1 cellular context compared by ENCODE assay signal in the genomic region with DNA sequence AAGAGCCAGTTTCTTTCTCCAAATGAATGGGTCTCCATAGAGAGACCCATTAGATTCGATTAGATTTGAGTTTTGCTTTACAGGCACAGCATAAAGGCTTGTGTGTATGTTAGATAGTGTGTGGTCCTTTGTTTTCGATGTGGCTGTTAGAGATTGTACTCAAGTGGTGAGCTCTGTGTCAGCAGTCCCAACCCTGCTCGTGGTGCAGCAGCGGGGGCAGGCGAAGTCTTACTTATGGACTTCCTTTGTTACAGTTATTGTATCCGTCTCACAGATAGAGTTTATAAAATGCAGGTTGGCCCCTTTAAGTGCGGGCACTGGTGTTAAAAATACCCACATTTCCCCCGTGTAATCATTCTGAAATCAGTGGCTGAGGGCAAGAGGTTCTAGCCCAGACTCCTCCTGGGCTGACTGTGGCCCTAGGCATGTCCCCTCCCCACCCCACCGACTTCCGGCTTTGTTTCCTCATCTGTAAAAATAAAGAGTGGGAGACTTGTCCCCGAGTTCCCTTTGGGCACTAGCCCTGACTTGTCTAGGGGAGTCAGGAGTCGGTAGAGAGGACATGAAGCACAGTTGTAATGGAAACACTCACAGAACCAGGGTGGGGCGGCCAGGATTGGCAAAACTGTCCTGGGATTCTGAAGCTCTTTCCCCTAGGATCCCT.
TF ChIP-seq lines count a peak whose summit lies in the region.

No MANE protein-coding gene starts in this region.

TF ChIP-seq in K562, 482 proteins besides CTCF, POLR2A, EP300 and RAD21 (continued from another document and continues in another):
- TF ChIP-seq, protein P1, sequence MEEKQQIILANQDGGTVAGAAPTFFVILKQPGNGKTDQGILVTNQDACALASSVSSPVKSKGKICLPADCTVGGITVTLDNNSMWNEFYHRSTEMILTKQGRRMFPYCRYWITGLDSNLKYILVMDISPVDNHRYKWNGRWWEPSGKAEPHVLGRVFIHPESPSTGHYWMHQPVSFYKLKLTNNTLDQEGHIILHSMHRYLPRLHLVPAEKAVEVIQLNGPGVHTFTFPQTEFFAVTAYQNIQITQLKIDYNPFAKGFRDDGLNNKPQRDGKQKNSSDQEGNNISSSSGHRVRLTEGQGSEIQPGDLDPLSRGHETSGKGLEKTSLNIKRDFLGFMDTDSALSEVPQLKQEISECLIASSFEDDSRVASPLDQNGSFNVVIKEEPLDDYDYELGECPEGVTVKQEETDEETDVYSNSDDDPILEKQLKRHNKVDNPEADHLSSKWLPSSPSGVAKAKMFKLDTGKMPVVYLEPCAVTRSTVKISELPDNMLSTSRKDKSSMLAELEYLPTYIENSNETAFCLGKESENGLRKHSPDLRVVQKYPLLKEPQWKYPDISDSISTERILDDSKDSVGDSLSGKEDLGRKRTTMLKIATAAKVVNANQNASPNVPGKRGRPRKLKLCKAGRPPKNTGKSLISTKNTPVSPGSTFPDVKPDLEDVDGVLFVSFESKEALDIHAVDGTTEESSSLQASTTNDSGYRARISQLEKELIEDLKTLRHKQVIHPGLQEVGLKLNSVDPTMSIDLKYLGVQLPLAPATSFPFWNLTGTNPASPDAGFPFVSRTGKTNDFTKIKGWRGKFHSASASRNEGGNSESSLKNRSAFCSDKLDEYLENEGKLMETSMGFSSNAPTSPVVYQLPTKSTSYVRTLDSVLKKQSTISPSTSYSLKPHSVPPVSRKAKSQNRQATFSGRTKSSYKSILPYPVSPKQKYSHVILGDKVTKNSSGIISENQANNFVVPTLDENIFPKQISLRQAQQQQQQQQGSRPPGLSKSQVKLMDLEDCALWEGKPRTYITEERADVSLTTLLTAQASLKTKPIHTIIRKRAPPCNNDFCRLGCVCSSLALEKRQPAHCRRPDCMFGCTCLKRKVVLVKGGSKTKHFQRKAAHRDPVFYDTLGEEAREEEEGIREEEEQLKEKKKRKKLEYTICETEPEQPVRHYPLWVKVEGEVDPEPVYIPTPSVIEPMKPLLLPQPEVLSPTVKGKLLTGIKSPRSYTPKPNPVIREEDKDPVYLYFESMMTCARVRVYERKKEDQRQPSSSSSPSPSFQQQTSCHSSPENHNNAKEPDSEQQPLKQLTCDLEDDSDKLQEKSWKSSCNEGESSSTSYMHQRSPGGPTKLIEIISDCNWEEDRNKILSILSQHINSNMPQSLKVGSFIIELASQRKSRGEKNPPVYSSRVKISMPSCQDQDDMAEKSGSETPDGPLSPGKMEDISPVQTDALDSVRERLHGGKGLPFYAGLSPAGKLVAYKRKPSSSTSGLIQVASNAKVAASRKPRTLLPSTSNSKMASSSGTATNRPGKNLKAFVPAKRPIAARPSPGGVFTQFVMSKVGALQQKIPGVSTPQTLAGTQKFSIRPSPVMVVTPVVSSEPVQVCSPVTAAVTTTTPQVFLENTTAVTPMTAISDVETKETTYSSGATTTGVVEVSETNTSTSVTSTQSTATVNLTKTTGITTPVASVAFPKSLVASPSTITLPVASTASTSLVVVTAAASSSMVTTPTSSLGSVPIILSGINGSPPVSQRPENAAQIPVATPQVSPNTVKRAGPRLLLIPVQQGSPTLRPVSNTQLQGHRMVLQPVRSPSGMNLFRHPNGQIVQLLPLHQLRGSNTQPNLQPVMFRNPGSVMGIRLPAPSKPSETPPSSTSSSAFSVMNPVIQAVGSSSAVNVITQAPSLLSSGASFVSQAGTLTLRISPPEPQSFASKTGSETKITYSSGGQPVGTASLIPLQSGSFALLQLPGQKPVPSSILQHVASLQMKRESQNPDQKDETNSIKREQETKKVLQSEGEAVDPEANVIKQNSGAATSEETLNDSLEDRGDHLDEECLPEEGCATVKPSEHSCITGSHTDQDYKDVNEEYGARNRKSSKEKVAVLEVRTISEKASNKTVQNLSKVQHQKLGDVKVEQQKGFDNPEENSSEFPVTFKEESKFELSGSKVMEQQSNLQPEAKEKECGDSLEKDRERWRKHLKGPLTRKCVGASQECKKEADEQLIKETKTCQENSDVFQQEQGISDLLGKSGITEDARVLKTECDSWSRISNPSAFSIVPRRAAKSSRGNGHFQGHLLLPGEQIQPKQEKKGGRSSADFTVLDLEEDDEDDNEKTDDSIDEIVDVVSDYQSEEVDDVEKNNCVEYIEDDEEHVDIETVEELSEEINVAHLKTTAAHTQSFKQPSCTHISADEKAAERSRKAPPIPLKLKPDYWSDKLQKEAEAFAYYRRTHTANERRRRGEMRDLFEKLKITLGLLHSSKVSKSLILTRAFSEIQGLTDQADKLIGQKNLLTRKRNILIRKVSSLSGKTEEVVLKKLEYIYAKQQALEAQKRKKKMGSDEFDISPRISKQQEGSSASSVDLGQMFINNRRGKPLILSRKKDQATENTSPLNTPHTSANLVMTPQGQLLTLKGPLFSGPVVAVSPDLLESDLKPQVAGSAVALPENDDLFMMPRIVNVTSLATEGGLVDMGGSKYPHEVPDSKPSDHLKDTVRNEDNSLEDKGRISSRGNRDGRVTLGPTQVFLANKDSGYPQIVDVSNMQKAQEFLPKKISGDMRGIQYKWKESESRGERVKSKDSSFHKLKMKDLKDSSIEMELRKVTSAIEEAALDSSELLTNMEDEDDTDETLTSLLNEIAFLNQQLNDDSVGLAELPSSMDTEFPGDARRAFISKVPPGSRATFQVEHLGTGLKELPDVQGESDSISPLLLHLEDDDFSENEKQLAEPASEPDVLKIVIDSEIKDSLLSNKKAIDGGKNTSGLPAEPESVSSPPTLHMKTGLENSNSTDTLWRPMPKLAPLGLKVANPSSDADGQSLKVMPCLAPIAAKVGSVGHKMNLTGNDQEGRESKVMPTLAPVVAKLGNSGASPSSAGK (IDR thresholded peaks at IDR 0.05) = peak; percentile 66
- TF ChIP-seq, protein P2, sequence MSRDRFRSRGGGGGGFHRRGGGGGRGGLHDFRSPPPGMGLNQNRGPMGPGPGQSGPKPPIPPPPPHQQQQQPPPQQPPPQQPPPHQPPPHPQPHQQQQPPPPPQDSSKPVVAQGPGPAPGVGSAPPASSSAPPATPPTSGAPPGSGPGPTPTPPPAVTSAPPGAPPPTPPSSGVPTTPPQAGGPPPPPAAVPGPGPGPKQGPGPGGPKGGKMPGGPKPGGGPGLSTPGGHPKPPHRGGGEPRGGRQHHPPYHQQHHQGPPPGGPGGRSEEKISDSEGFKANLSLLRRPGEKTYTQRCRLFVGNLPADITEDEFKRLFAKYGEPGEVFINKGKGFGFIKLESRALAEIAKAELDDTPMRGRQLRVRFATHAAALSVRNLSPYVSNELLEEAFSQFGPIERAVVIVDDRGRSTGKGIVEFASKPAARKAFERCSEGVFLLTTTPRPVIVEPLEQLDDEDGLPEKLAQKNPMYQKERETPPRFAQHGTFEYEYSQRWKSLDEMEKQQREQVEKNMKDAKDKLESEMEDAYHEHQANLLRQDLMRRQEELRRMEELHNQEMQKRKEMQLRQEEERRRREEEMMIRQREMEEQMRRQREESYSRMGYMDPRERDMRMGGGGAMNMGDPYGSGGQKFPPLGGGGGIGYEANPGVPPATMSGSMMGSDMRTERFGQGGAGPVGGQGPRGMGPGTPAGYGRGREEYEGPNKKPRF (IDR thresholded peaks at IDR 0.05; ENCODE audit: low read depth, low read length) = no peak
- TF ChIP-seq LCOR (CRISPR knock-in tag; IDR thresholded peaks at IDR 0.05) (no peak), CBX8 (IDR thresholded peaks at IDR 0.05; ENCODE audit: borderline replicate concordance, extremely low read depth, low read depth, low read length, poor library complexity, severe bottlenecking) (no peak), GABPB2 (CRISPR knock-in tag; conservative IDR thresholded peaks at IDR 0.05) (no peak), ZNF174 (CRISPR knock-in tag; IDR thresholded peaks at IDR 0.05) (no peak), DMBX1 (CRISPR knock-in tag; IDR thresholded peaks at IDR 0.05; ENCODE audit: borderline replicate concordance) (peak; percentile 71; the same call in 1 of the 2 replicates), HMG20B (CRISPR knock-in tag; IDR thresholded peaks at IDR 0.05) (no peak), TCF3 (CRISPR knock-in tag; IDR thresholded peaks at IDR 0.05) (peak; percentile 70), CHD1 (IDR thresholded peaks at IDR 0.05; ENCODE audit: low read length) (no peak), ARID1B (IDR thresholded peaks at IDR 0.05) (peak; percentile 72; the same call in 1 of the 2 replicates), POLR3G (IDR thresholded peaks at IDR 0.05; ENCODE audit: extremely low read depth, insufficient read length, insufficient replicate concordance) (no peak), NCOR1 (IDR thresholded peaks at IDR 0.05) (peak; percentile 57; the same call in 1 of the 2 replicates), MAZ (CRISPR knock-in tag; conservative IDR thresholded peaks at IDR 0.05 in 1 of 2, IDR thresholded peaks at IDR 0.05 in 1 of 2) (peak in 1 of 2 experiments; percentile 16; a peak in 1 of 4 replicates), POLR2H (tag; IDR thresholded peaks at IDR 0.05; ENCODE audit: low read depth) (no peak), NR1H2 (CRISPR knock-in tag; IDR thresholded peaks at IDR 0.05) (no peak), SOX6 (IDR thresholded peaks at IDR 0.05) (peak; percentile 48; the same call in 1 of the 2 replicates), LARP7 (IDR thresholded peaks at IDR 0.05) (no peak)
- TF ChIP-seq, protein P3, sequence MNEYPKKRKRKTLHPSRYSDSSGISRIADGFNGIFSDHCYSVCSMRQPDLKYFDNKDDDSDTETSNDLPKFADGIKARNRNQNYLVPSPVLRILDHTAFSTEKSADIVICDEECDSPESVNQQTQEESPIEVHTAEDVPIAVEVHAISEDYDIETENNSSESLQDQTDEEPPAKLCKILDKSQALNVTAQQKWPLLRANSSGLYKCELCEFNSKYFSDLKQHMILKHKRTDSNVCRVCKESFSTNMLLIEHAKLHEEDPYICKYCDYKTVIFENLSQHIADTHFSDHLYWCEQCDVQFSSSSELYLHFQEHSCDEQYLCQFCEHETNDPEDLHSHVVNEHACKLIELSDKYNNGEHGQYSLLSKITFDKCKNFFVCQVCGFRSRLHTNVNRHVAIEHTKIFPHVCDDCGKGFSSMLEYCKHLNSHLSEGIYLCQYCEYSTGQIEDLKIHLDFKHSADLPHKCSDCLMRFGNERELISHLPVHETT (CRISPR knock-in tag; conservative IDR thresholded peaks at IDR 0.05 in 1 of 2, IDR thresholded peaks at IDR 0.05 in 1 of 2) = peak in 1 of 2 experiments; percentile 65; a peak in 2 of 4 replicates
- TF ChIP-seq, protein P4, sequence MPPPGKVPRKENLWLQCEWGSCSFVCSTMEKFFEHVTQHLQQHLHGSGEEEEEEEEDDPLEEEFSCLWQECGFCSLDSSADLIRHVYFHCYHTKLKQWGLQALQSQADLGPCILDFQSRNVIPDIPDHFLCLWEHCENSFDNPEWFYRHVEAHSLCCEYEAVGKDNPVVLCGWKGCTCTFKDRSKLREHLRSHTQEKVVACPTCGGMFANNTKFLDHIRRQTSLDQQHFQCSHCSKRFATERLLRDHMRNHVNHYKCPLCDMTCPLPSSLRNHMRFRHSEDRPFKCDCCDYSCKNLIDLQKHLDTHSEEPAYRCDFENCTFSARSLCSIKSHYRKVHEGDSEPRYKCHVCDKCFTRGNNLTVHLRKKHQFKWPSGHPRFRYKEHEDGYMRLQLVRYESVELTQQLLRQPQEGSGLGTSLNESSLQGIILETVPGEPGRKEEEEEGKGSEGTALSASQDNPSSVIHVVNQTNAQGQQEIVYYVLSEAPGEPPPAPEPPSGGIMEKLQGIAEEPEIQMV (tag; conservative IDR thresholded peaks at IDR 0.05; ENCODE audit: low read depth) = no peak
- TF ChIP-seq, protein P5, sequence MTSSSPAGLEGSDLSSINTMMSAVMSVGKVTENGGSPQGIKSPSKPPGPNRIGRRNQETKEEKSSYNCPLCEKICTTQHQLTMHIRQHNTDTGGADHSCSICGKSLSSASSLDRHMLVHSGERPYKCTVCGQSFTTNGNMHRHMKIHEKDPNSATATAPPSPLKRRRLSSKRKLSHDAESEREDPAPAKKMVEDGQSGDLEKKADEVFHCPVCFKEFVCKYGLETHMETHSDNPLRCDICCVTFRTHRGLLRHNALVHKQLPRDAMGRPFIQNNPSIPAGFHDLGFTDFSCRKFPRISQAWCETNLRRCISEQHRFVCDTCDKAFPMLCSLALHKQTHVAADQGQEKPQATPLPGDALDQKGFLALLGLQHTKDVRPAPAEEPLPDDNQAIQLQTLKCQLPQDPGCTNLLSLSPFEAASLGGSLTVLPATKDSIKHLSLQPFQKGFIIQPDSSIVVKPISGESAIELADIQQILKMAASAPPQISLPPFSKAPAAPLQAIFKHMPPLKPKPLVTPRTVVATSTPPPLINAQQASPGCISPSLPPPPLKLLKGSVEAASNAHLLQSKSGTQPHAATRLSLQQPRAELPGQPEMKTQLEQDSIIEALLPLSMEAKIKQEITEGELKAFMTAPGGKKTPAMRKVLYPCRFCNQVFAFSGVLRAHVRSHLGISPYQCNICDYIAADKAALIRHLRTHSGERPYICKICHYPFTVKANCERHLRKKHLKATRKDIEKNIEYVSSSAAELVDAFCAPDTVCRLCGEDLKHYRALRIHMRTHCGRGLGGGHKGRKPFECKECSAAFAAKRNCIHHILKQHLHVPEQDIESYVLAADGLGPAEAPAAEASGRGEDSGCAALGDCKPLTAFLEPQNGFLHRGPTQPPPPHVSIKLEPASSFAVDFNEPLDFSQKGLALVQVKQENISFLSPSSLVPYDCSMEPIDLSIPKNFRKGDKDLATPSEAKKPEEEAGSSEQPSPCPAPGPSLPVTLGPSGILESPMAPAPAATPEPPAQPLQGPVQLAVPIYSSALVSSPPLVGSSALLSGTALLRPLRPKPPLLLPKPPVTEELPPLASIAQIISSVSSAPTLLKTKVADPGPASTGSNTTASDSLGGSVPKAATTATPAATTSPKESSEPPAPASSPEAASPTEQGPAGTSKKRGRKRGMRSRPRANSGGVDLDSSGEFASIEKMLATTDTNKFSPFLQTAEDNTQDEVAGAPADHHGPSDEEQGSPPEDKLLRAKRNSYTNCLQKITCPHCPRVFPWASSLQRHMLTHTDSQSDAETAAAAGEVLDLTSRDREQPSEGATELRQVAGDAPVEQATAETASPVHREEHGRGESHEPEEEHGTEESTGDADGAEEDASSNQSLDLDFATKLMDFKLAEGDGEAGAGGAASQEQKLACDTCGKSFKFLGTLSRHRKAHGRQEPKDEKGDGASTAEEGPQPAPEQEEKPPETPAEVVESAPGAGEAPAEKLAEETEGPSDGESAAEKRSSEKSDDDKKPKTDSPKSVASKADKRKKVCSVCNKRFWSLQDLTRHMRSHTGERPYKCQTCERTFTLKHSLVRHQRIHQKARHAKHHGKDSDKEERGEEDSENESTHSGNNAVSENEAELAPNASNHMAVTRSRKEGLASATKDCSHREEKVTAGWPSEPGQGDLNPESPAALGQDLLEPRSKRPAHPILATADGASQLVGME (CRISPR knock-in tag; IDR thresholded peaks at IDR 0.05) = no peak
- TF ChIP-seq, protein P6, sequence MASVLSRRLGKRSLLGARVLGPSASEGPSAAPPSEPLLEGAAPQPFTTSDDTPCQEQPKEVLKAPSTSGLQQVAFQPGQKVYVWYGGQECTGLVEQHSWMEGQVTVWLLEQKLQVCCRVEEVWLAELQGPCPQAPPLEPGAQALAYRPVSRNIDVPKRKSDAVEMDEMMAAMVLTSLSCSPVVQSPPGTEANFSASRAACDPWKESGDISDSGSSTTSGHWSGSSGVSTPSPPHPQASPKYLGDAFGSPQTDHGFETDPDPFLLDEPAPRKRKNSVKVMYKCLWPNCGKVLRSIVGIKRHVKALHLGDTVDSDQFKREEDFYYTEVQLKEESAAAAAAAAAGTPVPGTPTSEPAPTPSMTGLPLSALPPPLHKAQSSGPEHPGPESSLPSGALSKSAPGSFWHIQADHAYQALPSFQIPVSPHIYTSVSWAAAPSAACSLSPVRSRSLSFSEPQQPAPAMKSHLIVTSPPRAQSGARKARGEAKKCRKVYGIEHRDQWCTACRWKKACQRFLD (CRISPR knock-in tag; IDR thresholded peaks at IDR 0.05) = peak; percentile 72
- TF ChIP-seq, protein P7, sequence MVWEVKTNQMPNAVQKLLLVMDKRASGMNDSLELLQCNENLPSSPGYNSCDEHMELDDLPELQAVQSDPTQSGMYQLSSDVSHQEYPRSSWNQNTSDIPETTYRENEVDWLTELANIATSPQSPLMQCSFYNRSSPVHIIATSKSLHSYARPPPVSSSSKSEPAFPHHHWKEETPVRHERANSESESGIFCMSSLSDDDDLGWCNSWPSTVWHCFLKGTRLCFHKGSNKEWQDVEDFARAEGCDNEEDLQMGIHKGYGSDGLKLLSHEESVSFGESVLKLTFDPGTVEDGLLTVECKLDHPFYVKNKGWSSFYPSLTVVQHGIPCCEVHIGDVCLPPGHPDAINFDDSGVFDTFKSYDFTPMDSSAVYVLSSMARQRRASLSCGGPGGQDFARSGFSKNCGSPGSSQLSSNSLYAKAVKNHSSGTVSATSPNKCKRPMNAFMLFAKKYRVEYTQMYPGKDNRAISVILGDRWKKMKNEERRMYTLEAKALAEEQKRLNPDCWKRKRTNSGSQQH (CRISPR knock-in tag; IDR thresholded peaks at IDR 0.05) = no peak
